In the genomic region with DNA sequence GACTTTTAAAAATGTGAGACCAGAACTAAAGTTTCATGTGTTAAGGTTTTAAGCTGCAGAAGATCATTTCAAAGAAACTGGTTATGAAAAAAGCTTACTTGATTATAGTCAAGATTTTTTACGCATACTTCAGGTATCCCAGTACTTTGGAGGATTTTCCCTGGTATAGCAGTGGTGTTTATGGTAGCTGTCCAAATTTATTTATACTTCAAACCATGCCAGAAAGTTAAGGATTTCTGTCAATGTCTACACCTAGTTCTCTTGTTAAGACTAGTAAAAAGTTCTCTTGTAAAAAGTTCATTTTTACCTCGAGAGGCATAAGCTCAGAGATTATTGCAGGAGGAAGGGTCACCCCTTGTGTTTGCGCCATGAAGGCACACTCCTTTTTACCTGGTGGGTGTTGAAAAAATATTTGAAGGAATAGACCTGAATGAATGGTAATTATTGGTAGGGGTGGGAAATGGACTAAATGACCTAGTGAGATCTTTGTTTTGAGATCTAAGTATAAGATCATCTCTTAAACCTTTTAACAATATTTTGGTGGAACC, we compare ENCODE assay signal across 9 cellular contexts. TPM values are rescaled to one million over a fixed set of nuclear protein-coding genes. Genes with fewer than 3 reads are reported as not detected.
DNase-seq lines count a peak whose midpoint lies in the region; ATAC-seq, FAIRE-seq and TF ChIP-seq lines count a peak whose summit lies in the region.
"Had no signal": no experiment of that assay in that cellular context is flagged by ENCODE, and none has a peak within 500 bp of the region (broad histone marks: within the 10 kb centered on the region; RNA-seq: fewer than 3 reads in every experiment).

No MANE protein-coding gene starts in this region.

- no peaks in the 10 kb centered on the region for H3K9me3 Mint-ChIP-seq in natural killer cell

- peak overlapping the region; percentile 88 for H3K4me3 ChIP-seq in BJ (ENCODE audit: low read depth, low read length)
- H3K4me3 ChIP-seq in KMS-11 (IDR thresholded peaks at IDR 0.05; ENCODE audit: insufficient read depth, low read depth, low read length): no peak overlapping the region
- peak overlapping the region; percentile 93 for H3K4me3 ChIP-seq in choroid plexus epithelial cell (ENCODE audit: low read depth, low read length)

- peak overlapping the region; percentile 63 for H3K4me2 ChIP-seq in KMS-11

- no peaks in the 10 kb centered on the region for H3K36me3 ChIP-seq in BJ (ENCODE audit: control insufficient read depth, insufficient read depth, low read length)
- H3K36me3 ChIP-seq in KMS-11 (ENCODE audit: insufficient read depth): no peaks in the 10 kb centered on the region

- peaks cover 68 to 75% of the 10 kb centered on the region in 2 donors for H3K4me1 Mint-ChIP-seq in natural killer cell

- H3K79me2 ChIP-seq in KMS-11 (ENCODE audit: insufficient read depth, low read depth): peaks cover 67% of the 10 kb centered on the region

- intact Hi-C loops in natural killer cell (cut with micrococcal nuclease): loop anchor here (5.0 kb wide), 1 partner anchor 193 kb away; no protein-coding TSS in a partner anchor

- CTCF ChIA-PET in BJ (lab: Yijun Ruan, JAX): interaction anchor here (0.9 to 2.1 kb wide), 2 partner anchors 10 to 43 kb away, joined by 3 to 6 read pairs; no protein-coding TSS in a partner anchor

- TF ChIP-seq CTCF in BJ (IDR thresholded peaks at IDR 0.05; ENCODE audit: insufficient read depth, low read depth, low read length) (no peak), KMS-11 (conservative IDR thresholded peaks at IDR 0.05; ENCODE audit: low read depth, low read length) (no peak), choroid plexus epithelial cell (conservative IDR thresholded peaks at IDR 0.05; ENCODE audit: low read depth, low read length) (no peak), natural killer cell (IDR thresholded peaks at IDR 0.05) (no peak)

- FAIRE-seq in HTR-8/SVneo (lab: Jason Lieb, UNC) (no peak), urothelium cell line (lab: Jason Lieb, UNC) (no peak)

- ATAC-seq in natural killer cell (no peak), HG03039 (IDR thresholded peaks at IDR 0.05; ENCODE audit: unreplicated experiment) (no peak)

- H3K27me3 Mint-ChIP-seq in natural killer cell (ENCODE audit: low read depth in 2 of 2): no peaks in the 10 kb centered on the region

- H3K36me3 Mint-ChIP-seq in natural killer cell: peaks cover 7% of the 10 kb centered on the region

- H3K4me3 Mint-ChIP-seq in natural killer cell: peak overlapping the region; percentile 93

- peaks cover 62% of the 10 kb centered on the region for H4K20me1 ChIP-seq in KMS-11 (ENCODE audit: insufficient read depth)

- peak overlapping the region; percentile 7; the same call in 1 of the 2 replicates for H3K27ac ChIP-seq in KMS-11

- H3K27me3 ChIP-seq in BJ (ENCODE audit: control insufficient read depth, insufficient read depth, low read length): no peaks in the 10 kb centered on the region
- no peaks in the 10 kb centered on the region for H3K27me3 ChIP-seq in KMS-11 (ENCODE audit: insufficient read depth, low read depth)

- H3K9ac ChIP-seq in KMS-11: peak overlapping the region; percentile 98; the same call in 1 of the 2 replicates

- H3K27ac Mint-ChIP-seq in natural killer cell: peak overlapping the region; percentile 97

- DNase-seq in BJ (ENCODE audit: low read depth): no peak
- DNase-seq in choroid plexus epithelial cell (ENCODE audit: low read depth): no peak
- no peak for DNase-seq in natural killer cell
- no peak for DNase-seq in HTR-8/SVneo (ENCODE audit: insufficient read length, low spot score)
- no peak for DNase-seq in urothelium cell line (ENCODE audit: low spot score)
- no peak for DNase-seq in NCI-H510A (lab: John Stamatoyannopoulos, UW)
- DNase-seq: stimulated activated CD4-positive, alpha-beta T cell treated with anti-CD3 and anti-CD28 coated beads, Interleukin-4, amount 100 ng/mL, for 1 hour had no signal

- POLR2A ChIA-PET in BJ (lab: Charles Lee): no interaction called here

- H2AFZ ChIP-seq in KMS-11 (ENCODE audit: low read depth): no peak overlapping the region

- H3K4me1 ChIP-seq in KMS-11 (ENCODE audit: low read depth, poor library complexity, severe bottlenecking): peaks cover 64% of the 10 kb centered on the region

RNA-seq across cellular contexts. Expression of gene DYRK1A, which starts 2.8 kb away (rescaled TPM):
- polyA plus RNA-seq in BJ (2011; rRNA removed): 46.5 and 55.9 TPM in 2 replicates
- polyA minus RNA-seq in BJ (2011; rRNA and poly(A)+ RNA removed): 81.3 and 95.7 TPM in 2 replicates
- 100 to 1,000 TPM; 149 to 166 (median 153) TPM for total RNA-seq in natural killer cell
